In the genomic region with DNA sequence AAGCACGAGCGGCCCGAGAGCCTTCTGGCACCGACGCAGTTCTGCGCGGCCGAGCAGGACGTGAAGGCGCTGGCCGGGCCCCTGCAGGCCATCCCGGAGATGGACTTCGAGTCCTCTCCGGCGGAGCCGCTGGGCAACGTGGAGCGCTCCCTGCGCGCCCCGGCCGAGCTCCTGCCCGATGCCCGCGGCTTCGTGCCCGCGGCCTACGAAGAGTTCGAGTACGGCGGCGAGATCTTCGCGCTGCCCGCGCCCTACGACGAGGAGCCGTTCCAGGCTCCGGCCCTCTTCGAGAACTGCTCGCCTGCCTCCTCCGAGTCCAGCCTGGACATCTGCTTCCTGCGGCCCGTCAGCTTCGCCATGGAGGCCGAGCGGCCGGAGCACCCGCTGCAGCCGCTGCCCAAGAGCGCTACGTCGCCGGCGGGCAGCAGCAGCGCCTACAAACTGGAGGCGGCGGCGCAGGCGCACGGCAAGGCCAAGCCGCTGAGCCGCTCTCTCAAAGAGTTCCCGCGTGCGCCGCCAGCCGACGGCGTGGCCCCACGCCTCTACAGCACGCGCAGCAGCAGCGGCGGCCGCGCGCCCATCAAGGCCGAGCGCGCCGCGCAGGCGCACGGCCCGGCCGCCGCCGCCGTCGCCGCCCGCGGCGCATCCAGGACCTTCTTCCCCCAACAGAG, we compare ENCODE assay signal across 7 cellular contexts.
A peak's percentile ranks its signal among the peaks of the same experiment; 100 is the strongest.
DNase-seq lines count a peak whose midpoint lies in the region; ATAC-seq and TF ChIP-seq lines count a peak whose summit lies in the region.

No MANE protein-coding gene starts in this region.

- ATAC-seq in GM19372 (IDR thresholded peaks at IDR 0.05; ENCODE audit: low read depth, unreplicated experiment) (peak; percentile 84), heart left ventricle (peak; percentile 90 to 98 (median 97)), upper lobe of right lung (peak; percentile 94)
- peak; percentile 95 for ATAC-seq in activated naive CD8-positive, alpha-beta T cell treated with anti-CD3 and anti-CD28 coated beads, Interleukin-2, amount 50 U/mL, for 24 hours

- H3K4me1 Mint-ChIP-seq in activated naive CD8-positive, alpha-beta T cell treated with anti-CD3 and anti-CD28 coated beads, Interleukin-2, amount 50 U/mL, for 24 hours, result peaks cover 4% of the 10 kb centered on the region

- no peaks in the 10 kb centered on the region for H3K27me3 ChIP-seq in heart left ventricle
- no peaks in the 10 kb centered on the region for H3K27me3 ChIP-seq in upper lobe of right lung

- no peak overlapping the region for H3K27ac Mint-ChIP-seq in activated naive CD8-positive, alpha-beta T cell treated with anti-CD3 and anti-CD28 coated beads, Interleukin-2, amount 50 U/mL, for 24 hours

- H3K27ac ChIP-seq in heart left ventricle (peak overlapping the region in 4 of 12 donors; percentile 24 to 55 (median 34)), upper lobe of right lung (no peak overlapping the region)

- no peaks in the 10 kb centered on the region for H3K9me3 Mint-ChIP-seq in activated naive CD8-positive, alpha-beta T cell treated with anti-CD3 and anti-CD28 coated beads, Interleukin-2, amount 50 U/mL, for 24 hours

- WGBS in heart left ventricle, 4 donors, result 3 to 7% (median 5%) methylated on average over 70 to 97 of the region's 97 CpGs

- TF ChIP-seq POLR2A in heart left ventricle (IDR thresholded peaks at IDR 0.05), result no peak

- intact Hi-C loops in heart left ventricle (cut with DNase I) (loop anchor here in 2 of 10 donors (10.0 kb wide), 2 partner anchors 105 to 265 kb away; no protein-coding TSS in a partner anchor), upper lobe of right lung (cut with DNase I) (no loop called here)

- peaks cover 1% of the 10 kb centered on the region for H3K36me3 Mint-ChIP-seq in activated naive CD8-positive, alpha-beta T cell treated with anti-CD3 and anti-CD28 coated beads, Interleukin-2, amount 50 U/mL, for 24 hours (ENCODE audit: low read depth)

- H3K4me3 Mint-ChIP-seq in activated naive CD8-positive, alpha-beta T cell treated with anti-CD3 and anti-CD28 coated beads, Interleukin-2, amount 50 U/mL, for 24 hours, result no peak overlapping the region

- H3K4me1 ChIP-seq in heart left ventricle (peaks cover 0 to 14% (median 7%) of the 10 kb centered on the region in 12 donors), upper lobe of right lung (no peaks in the 10 kb centered on the region)

- peaks cover 23% of the 10 kb centered on the region for H3K27me3 Mint-ChIP-seq in activated naive CD8-positive, alpha-beta T cell treated with anti-CD3 and anti-CD28 coated beads, Interleukin-2, amount 50 U/mL, for 24 hours

- peak overlapping the region; percentile 2 to 66 (median 54) for H3K4me3 ChIP-seq in heart left ventricle
- H3K4me3 ChIP-seq in upper lobe of right lung, result peak overlapping the region; percentile 41

- TF ChIP-seq CTCF in heart left ventricle (IDR thresholded peaks at IDR 0.05) (peak in 5 of 12 donors; percentile 6 to 33 (median 18)), upper lobe of right lung (IDR thresholded peaks at IDR 0.05) (peak; percentile 14)

- H3K9me3 ChIP-seq in heart left ventricle (no peaks in the 10 kb centered on the region), upper lobe of right lung (no peaks in the 10 kb centered on the region)

- DNase-seq in NCI-H526 treated with DMSO at 0.1 percent for 48 hours (lab: John Stamatoyannopoulos, UW), result peak; percentile 9
- peak; percentile 66 for DNase-seq in activated naive CD8-positive, alpha-beta T cell treated with anti-CD3 and anti-CD28 coated beads, Interleukin-2, amount 50 U/mL, for 24 hours
- peak; percentile 81 to 92 (median 82) for DNase-seq in heart left ventricle
- peak; percentile 49 for DNase-seq in putamen (ENCODE audit: low spot score)
- DNase-seq in upper lobe of right lung, result peak; percentile 85
- no peak for DNase-seq in Kasumi-1 (lab: John Stamatoyannopoulos, UW)

- no peaks in the 10 kb centered on the region for H3K36me3 ChIP-seq in heart left ventricle
- no peaks in the 10 kb centered on the region for H3K36me3 ChIP-seq in upper lobe of right lung

Comparison
In these comparisons a context has a peak if more than half of its experiments do, and no peak if none do; other contexts are left out.
1. DNase-seq: peak in NCI-H526 treated with DMSO at 0.1 percent for 48 hours (single experiment), activated naive CD8-positive, alpha-beta T cell treated with anti-CD3 and anti-CD28 coated beads, Interleukin-2, amount 50 U/mL, for 24 hours (single experiment), heart left ventricle (5 of 5), putamen (single experiment) and upper lobe of right lung (single experiment); none in Kasumi-1 (0 of 2).
2. Peak in every context shown above with its lines, with median percentiles within 50 percentile points of each other: ATAC-seq.